In the genomic region with DNA sequence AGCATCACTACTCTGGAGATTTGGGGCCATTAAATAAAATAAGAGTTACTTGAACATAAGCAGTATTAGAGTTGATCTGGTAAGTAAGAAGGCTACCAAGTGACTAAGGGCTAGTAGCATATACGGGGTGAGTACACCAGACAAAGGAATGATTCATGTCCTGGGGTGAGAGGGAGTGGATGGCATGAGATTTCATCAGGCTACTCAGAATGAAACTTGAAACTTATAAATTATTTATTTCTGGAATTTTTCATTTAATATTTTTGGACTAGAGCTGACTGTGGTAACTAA, we compare ENCODE assay signal across 8 cellular contexts. TPM values are rescaled to one million over a fixed set of nuclear protein-coding genes. Genes with fewer than 3 reads are reported as not detected.
A peak's percentile ranks its signal among the peaks of the same experiment; 100 is the strongest.
DNase-seq lines count a peak whose midpoint lies in the region; ATAC-seq and FAIRE-seq lines count a peak whose summit lies in the region.

No MANE protein-coding gene starts in this region.

- peak overlapping the region; percentile 92 for H3K27ac Mint-ChIP-seq in activated T-helper 17 cell treated with anti-CD3 and anti-CD28 coated beads, Interleukin-2, amount 50 U/mL, for 72 hours
- peak overlapping the region; percentile 98 to 100 (median 100) for H3K27ac Mint-ChIP-seq in immature natural killer cell

- peaks cover 64% of the 10 kb centered on the region for H3K36me3 Mint-ChIP-seq in activated T-helper 17 cell treated with anti-CD3 and anti-CD28 coated beads, Interleukin-2, amount 50 U/mL, for 72 hours (ENCODE audit: low read depth)
- peaks cover 0 to 40% (median 26%) of the 10 kb centered on the region in 3 donors for H3K36me3 Mint-ChIP-seq in immature natural killer cell

- ATAC-seq in activated T-helper 17 cell treated with anti-CD3 and anti-CD28 coated beads, Interleukin-2, amount 50 U/mL, for 72 hours (replicated peaks), result peak; percentile 60
- ATAC-seq in GM18873 (IDR thresholded peaks at IDR 0.05; ENCODE audit: low FRiP score, unreplicated experiment), result no peak
- ATAC-seq in GM19395 (IDR thresholded peaks at IDR 0.05; ENCODE audit: unreplicated experiment), result no peak

- H3K9me3 Mint-ChIP-seq in activated T-helper 17 cell treated with anti-CD3 and anti-CD28 coated beads, Interleukin-2, amount 50 U/mL, for 72 hours, result no peaks in the 10 kb centered on the region
- no peaks in the 10 kb centered on the region for H3K9me3 Mint-ChIP-seq in immature natural killer cell

- no peak for FAIRE-seq in urothelium cell line (lab: Jason Lieb, UNC)

- peak overlapping the region; percentile 90 for H3K4me3 Mint-ChIP-seq in activated T-helper 17 cell treated with anti-CD3 and anti-CD28 coated beads, Interleukin-2, amount 50 U/mL, for 72 hours
- H3K4me3 Mint-ChIP-seq in immature natural killer cell, result peak overlapping the region; percentile 99 to 100 (median 100)

- DNase-seq in stimulated activated CD4-positive, alpha-beta T cell treated with anti-CD3 and anti-CD28 coated beads, Interleukin-1b, Interleukin-23, amount 100 ng/mL, for 48 hours, result peak; percentile 38
- DNase-seq in stimulated activated CD4-positive, alpha-beta T cell treated with anti-CD3 and anti-CD28 coated beads, Interleukin-4, amount 100 ng/mL, for 1 hour, result no peak
- DNase-seq in immature natural killer cell (peak; percentile 13 to 23 (median 21)), urothelium cell line (ENCODE audit: low spot score) (peak; percentile 51), anterior cingulate cortex (lab: John Stamatoyannopoulos, UW) (no peak)

- H3K27me3 Mint-ChIP-seq in activated T-helper 17 cell treated with anti-CD3 and anti-CD28 coated beads, Interleukin-2, amount 50 U/mL, for 72 hours, result no peaks in the 10 kb centered on the region
- H3K27me3 Mint-ChIP-seq in immature natural killer cell (ENCODE audit: low read depth in 3 of 3), result peaks cover 26 to 31% (median 26%) of the 10 kb centered on the region in 3 donors

- peaks cover 55% of the 10 kb centered on the region for H3K4me1 Mint-ChIP-seq in activated T-helper 17 cell treated with anti-CD3 and anti-CD28 coated beads, Interleukin-2, amount 50 U/mL, for 72 hours
- peaks cover 76 to 84% of the 10 kb centered on the region in 2 donors for H3K4me1 Mint-ChIP-seq in immature natural killer cell

RNA-seq across cellular contexts. Expression of gene SLFN5, which starts 2.3 kb away (rescaled TPM):
- total RNA-seq in activated T-helper 17 cell treated with anti-CD3 and anti-CD28 coated beads, Interleukin-2, amount 50 U/mL, for 72 hours, result 10 to 100 TPM; 31.3 to 45.6 TPM
- 100 to 1,000 TPM in 1 of 3 donors, 10 to 100 TPM in 2; 38.5 to 156 (median 84.2) TPM for polyA plus RNA-seq in immature natural killer cell

RNA-seq across cellular contexts. Expression of gene SLC35G3, which starts 50.9 kb away (rescaled TPM):
- not detected for total RNA-seq in activated T-helper 17 cell treated with anti-CD3 and anti-CD28 coated beads, Interleukin-2, amount 50 U/mL, for 72 hours
- polyA plus RNA-seq in immature natural killer cell, result not detected

Comparison
In these comparisons a context has a peak if more than half of its experiments do, and no peak if none do; other contexts are left out.
1. DNase-seq: peak in stimulated activated CD4-positive, alpha-beta T cell treated with anti-CD3 and anti-CD28 coated beads, Interleukin-1b, Interleukin-23, amount 100 ng/mL, for 48 hours (single experiment), immature natural killer cell (3 of 3) and urothelium cell line (single experiment); none in stimulated activated CD4-positive, alpha-beta T cell treated with anti-CD3 and anti-CD28 coated beads, Interleukin-4, amount 100 ng/mL, for 1 hour (single experiment) and anterior cingulate cortex (0 of 58).